In genomic region chr1:47664356-47664755, GRCh38 we compare ENCODE assay signal across 21 cellular contexts.
DNase-seq lines count a peak whose midpoint lies in the region; ATAC-seq and TF ChIP-seq lines count a peak whose summit lies in the region.
"Had no signal": no experiment of that assay in that cellular context is flagged by ENCODE, and none has a peak within 500 bp of the region (broad histone marks: within the 10 kb centered on the region; RNA-seq: fewer than 3 reads in every experiment).

No MANE protein-coding gene starts in this region.

- no peak overlapping the region for H3K4me3 Mint-ChIP-seq in CD4-positive, alpha-beta T cell
- H3K4me3 Mint-ChIP-seq: CD14-positive monocyte, IgD-negative memory B cell had no signal

- intact Hi-C loops in CD4-positive, alpha-beta T cell (cut with DNase I, micrococcal nuclease), result no loop called here

- no peak overlapping the region for H3K27ac Mint-ChIP-seq in CD4-positive, alpha-beta T cell
- H3K27ac Mint-ChIP-seq: CD14-positive monocyte had no signal

- CTCF ChIA-PET in HEK293 (lab: Yijun Ruan, JAX), result interaction anchor here (0.7 kb wide), 1 partner anchor 457 kb away, joined by 3 read pairs; no protein-coding TSS in a partner anchor
- CTCF ChIA-PET in CD4-positive, alpha-beta T cell (lab: Charles Lee), result no interaction called here

- H3K9me3 ChIP-seq in BLaER1 (peaks cover 29% of the 10 kb centered on the region; the same call in 1 of the 2 replicates), HEK293 (ENCODE audit: control insufficient read depth, insufficient read depth, low read depth, low read length) (no peaks in the 10 kb centered on the region), suprapubic skin (no peaks in the 10 kb centered on the region)
- no peaks in the 10 kb centered on the region for H3K9me3 ChIP-seq in CD4-positive, alpha-beta T cell (ENCODE audit: control insufficient read depth, low read length)
- H3K9me3 ChIP-seq: Peyer's patch had no signal

- POLR2A ChIA-PET in HEK293 (lab: Yijun Ruan, JAX), result no interaction called here
- POLR2A ChIA-PET in CD4-positive, alpha-beta T cell (lab: Charles Lee), result no interaction called here

- no peak for TF ChIP-seq POLR2A in suprapubic skin (IDR thresholded peaks at IDR 0.05)

- H3K27me3 ChIP-seq in BLaER1 (no peaks in the 10 kb centered on the region), suprapubic skin (peaks cover 5% of the 10 kb centered on the region)
- H3K27me3 ChIP-seq in CD4-positive, alpha-beta T cell (ENCODE audit: control insufficient read depth, insufficient read depth, low read length), result no peaks in the 10 kb centered on the region
- H3K27me3 ChIP-seq: Peyer's patch had no signal

- H3K36me3 ChIP-seq in BLaER1 (no peaks in the 10 kb centered on the region), HEK293 (ENCODE audit: control insufficient read depth in 2 of 2, insufficient read depth in 1 of 2, low read length in 2 of 2) (no peaks in the 10 kb centered on the region), suprapubic skin (no peaks in the 10 kb centered on the region)
- H3K36me3 ChIP-seq: Peyer's patch had no signal

- ATAC-seq in left lobe of liver (no peak), HG03342 (IDR thresholded peaks at IDR 0.05; ENCODE audit: unreplicated experiment) (no peak)
- no peak for ATAC-seq in CD4-positive, alpha-beta T cell (ENCODE audit: poor library complexity)

- no peak overlapping the region for H3K9ac ChIP-seq in BLaER1

- TF ChIP-seq EP300 in suprapubic skin (IDR thresholded peaks at IDR 0.05), result no peak

- TF ChIP-seq CTCF in HEK293 (tag by site-specific recombination; IDR thresholded peaks at IDR 0.05) (no peak), suprapubic skin (IDR thresholded peaks at IDR 0.05) (no peak)
- no peak for TF ChIP-seq CTCF in CD4-positive, alpha-beta T cell (IDR thresholded peaks at IDR 0.05)

- no peaks in the 10 kb centered on the region for H3K36me3 Mint-ChIP-seq in CD4-positive, alpha-beta T cell (ENCODE audit: low read depth)
- H3K36me3 Mint-ChIP-seq: CD14-positive monocyte, IgD-negative memory B cell had no signal

- H3K9me3 Mint-ChIP-seq in CD4-positive, alpha-beta T cell, result no peaks in the 10 kb centered on the region

- WGBS in suprapubic skin, result 84% methylated on average over 4 of the region's 4 CpGs

- H3K4me1 Mint-ChIP-seq in CD4-positive, alpha-beta T cell (ENCODE audit: low read depth), result no peaks in the 10 kb centered on the region
- H3K4me1 Mint-ChIP-seq: CD14-positive monocyte, IgD-negative memory B cell had no signal

- H3K4me1 ChIP-seq in BLaER1 (peaks cover 53% of the 10 kb centered on the region), HEK293 (ENCODE audit: control insufficient read depth, insufficient read depth, low read length) (no peaks in the 10 kb centered on the region), suprapubic skin (no peaks in the 10 kb centered on the region)
- H3K4me1 ChIP-seq: Peyer's patch had no signal

- H3K27me3 Mint-ChIP-seq in CD4-positive, alpha-beta T cell, result peaks cover 3% of the 10 kb centered on the region

- peak overlapping the region; percentile 60; the same call in 1 of the 2 replicates for H3K4me2 ChIP-seq in BLaER1

- DNase-seq in left lobe of liver (ENCODE audit: low spot score), result peak; percentile 24
- DNase-seq in suprapubic skin (ENCODE audit: low spot score in 2 of 2), result peak; percentile 34 to 58
- no peak for DNase-seq in CD4-positive, alpha-beta T cell
- DNase-seq in NCI-H1694 (lab: John Stamatoyannopoulos, UW), result no peak
- DNase-seq: DMS79 treated with DMSO at 0.1 percent for 48 hours; MM.1S; NCI-H1092; NCI-H1436 treated with DMSO at 0.1 percent for 48 hours; NCI-H2081; NCI-H2171 treated with DMSO at 0.1 percent for 48 hours; NCI-H446; NCI-H69; NK-92 treated with Interleukin-12 subunit alpha and Interleukin-12 subunit beta, amount 100 ng/mL, for 24 hours; Peyer's patch; Right ventricle myocardium superior had no signal

- no peak overlapping the region for H3K4me3 ChIP-seq in BLaER1
- no peak overlapping the region for H3K4me3 ChIP-seq in HEK293 (ENCODE audit: low read depth, low read length)
- no peak overlapping the region for H3K4me3 ChIP-seq in suprapubic skin
- H3K4me3 ChIP-seq: Peyer's patch, SK-N-MC had no signal

- H3K27ac ChIP-seq in BLaER1, result no peak overlapping the region
- no peak overlapping the region for H3K27ac ChIP-seq in HEK293 (ENCODE audit: extremely low read depth, low read depth, low read length)
- H3K27ac ChIP-seq in suprapubic skin, result no peak overlapping the region
- H3K27ac ChIP-seq in CD4-positive, alpha-beta T cell (ENCODE audit: low read depth, low read length), result no peak overlapping the region
- H3K27ac ChIP-seq: Peyer's patch, SK-N-MC had no signal

- no peaks in the 10 kb centered on the region for H4K20me1 ChIP-seq in BLaER1

TF ChIP-seq in HEK293, 187 proteins besides CTCF, POLR2A, EP300 and RAD21:
- no peak for TF ChIP-seq ZNF274 (IDR thresholded peaks at IDR 0.05; ENCODE audit: low read length)
- TF ChIP-seq ZNF274 (tag by site-specific recombination; IDR thresholded peaks at IDR 0.05; ENCODE audit: borderline replicate concordance), result peak; percentile 74; the same call in 1 of the 2 replicates
- TF ChIP-seq HIC1 (tag by site-specific recombination; IDR thresholded peaks at IDR 0.05), result no peak

Comparison
In these comparisons a context has a peak if more than half of its experiments do, and no peak if none do; other contexts are left out.
1. DNase-seq: peak in left lobe of liver (single experiment) and suprapubic skin (2 of 2); none in CD4-positive, alpha-beta T cell (0 of 10) and NCI-H1694 (single experiment).